9 cellular contexts compared by ENCODE assay signal in the genomic region with DNA sequence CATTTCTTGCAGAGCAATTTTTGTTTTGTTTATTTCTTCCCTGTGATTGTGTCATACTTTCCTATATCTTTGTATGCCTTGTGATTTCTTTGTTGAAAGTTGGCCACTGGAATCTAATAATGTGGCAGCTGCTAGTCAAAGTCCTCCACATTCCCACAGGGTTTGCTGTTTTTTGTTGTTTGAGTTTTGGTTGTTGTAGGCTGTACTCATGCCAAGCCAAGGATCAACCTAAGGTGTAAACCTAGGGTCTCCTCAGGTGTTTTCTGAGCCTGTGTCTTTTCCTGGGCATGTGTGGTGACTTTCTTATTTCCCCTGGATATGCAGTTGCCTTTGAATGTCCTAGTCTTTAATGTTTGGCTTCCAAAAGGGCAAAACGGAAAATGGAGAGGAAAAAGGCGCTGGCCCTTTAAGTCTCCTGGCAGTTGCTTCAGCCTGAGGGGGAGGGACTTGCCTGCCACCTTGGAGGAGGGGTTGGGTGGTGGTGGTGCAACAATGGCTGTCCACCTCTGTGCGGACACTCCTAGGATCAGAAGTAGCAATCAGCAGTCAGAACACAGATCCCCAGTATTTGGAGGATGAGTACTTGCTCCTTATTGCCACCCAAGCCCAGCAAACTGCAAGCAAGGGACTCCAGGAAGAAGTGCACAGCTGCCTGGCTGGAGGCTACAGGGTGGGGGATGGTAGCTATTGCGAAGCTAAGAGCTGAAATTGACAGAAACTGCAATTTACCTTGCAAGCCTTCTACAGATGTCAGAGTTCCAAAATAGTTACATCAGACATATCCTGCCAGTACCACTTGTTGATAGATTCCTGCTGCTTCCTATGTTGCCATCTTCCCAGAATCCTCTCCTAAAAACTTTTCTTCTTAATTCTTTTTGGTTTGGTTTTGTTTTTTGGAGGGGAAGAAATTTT. TPM values are rescaled to one million over a fixed set of nuclear protein-coding genes. Genes with fewer than 3 reads are reported as not detected.
DNase-seq lines count a peak whose midpoint lies in the region; ATAC-seq and TF ChIP-seq lines count a peak whose summit lies in the region.
"Had no signal": no experiment of that assay in that cellular context is flagged by ENCODE, and none has a peak within 500 bp of the region (broad histone marks: within the 10 kb centered on the region; RNA-seq: fewer than 3 reads in every experiment).

No MANE protein-coding gene starts in this region.

- peak; percentile 39 for DNase-seq in AG20443 (ENCODE audit: low spot score)
- DNase-seq in HT-29 (ENCODE audit: low spot score): peak; percentile 77
- DNase-seq in SHP77 treated with DMSO at 0.1 percent for 48 hours (lab: John Stamatoyannopoulos, UW): peak; percentile 13
- DNase-seq in glutamatergic neuron: peak; percentile 48
- DNase-seq in activated CD8-positive, alpha-beta memory T cell treated with anti-CD3 and anti-CD28 coated beads, Interleukin-2, amount 50 U/mL, for 48 hours: no peak

- H3K36me3 ChIP-seq in subcutaneous abdominal adipose tissue (ENCODE audit: control insufficient read depth in 5 of 5, insufficient read depth in 5 of 5, low read length in 5 of 5): no peaks in the 10 kb centered on the region
- H3K36me3 ChIP-seq: heart left ventricle had no signal

- peak overlapping the region; percentile 56 to 83 (median 65) for H3K4me3 ChIP-seq in subcutaneous abdominal adipose tissue (ENCODE audit: low read depth in 1 of 5, low read length in 5 of 5)

- H3K27ac ChIP-seq in subcutaneous abdominal adipose tissue (ENCODE audit: low read depth, low read length): no peak overlapping the region
- H3K27ac ChIP-seq: heart left ventricle had no signal

- H3K9me3 ChIP-seq in subcutaneous abdominal adipose tissue (ENCODE audit: control insufficient read depth in 5 of 5, low read length in 5 of 5): peaks cover 0 to 3% (median 0%) of the 10 kb centered on the region in 5 donors
- H3K9me3 ChIP-seq: heart left ventricle had no signal

- no peak overlapping the region for H3K9ac ChIP-seq in subcutaneous abdominal adipose tissue (ENCODE audit: low read length in 5 of 5)

- ATAC-seq in HG03175 (IDR thresholded peaks at IDR 0.05; ENCODE audit: unreplicated experiment) (no peak), GM19397 (IDR thresholded peaks at IDR 0.05; ENCODE audit: unreplicated experiment) (no peak)

- H3K27me3 ChIP-seq in subcutaneous abdominal adipose tissue (ENCODE audit: control insufficient read depth in 5 of 5, insufficient read depth in 4 of 5, low read length in 5 of 5): peaks cover 0 to 17% (median 12%) of the 10 kb centered on the region in 5 donors

- H3K9me3 Mint-ChIP-seq in glutamatergic neuron (ENCODE audit: unreplicated experiment): peaks cover 5% of the 10 kb centered on the region

- H3K36me3 Mint-ChIP-seq in glutamatergic neuron (ENCODE audit: unreplicated experiment): no peaks in the 10 kb centered on the region

- peaks cover 0 to 11% (median 9%) of the 10 kb centered on the region in 5 donors for H3K4me1 ChIP-seq in subcutaneous abdominal adipose tissue (ENCODE audit: control insufficient read depth in 5 of 5, insufficient read depth in 5 of 5, low read length in 5 of 5)

- no peak for TF ChIP-seq CTCF in glutamatergic neuron (IDR thresholded peaks at IDR 0.05; ENCODE audit: partially characterized antibody, unreplicated experiment)

- peak overlapping the region; percentile 82 for H3K4me3 Mint-ChIP-seq in glutamatergic neuron (ENCODE audit: unreplicated experiment)

- peak overlapping the region; percentile 91 for H3K27ac Mint-ChIP-seq in glutamatergic neuron (ENCODE audit: unreplicated experiment)

- H3K4me1 Mint-ChIP-seq in glutamatergic neuron (ENCODE audit: low read depth, unreplicated experiment): peaks cover 6% of the 10 kb centered on the region

- H3K27me3 Mint-ChIP-seq in glutamatergic neuron (ENCODE audit: unreplicated experiment): no peaks in the 10 kb centered on the region

RNA-seq across cellular contexts. Expression of gene ZNF518A, which starts 5.6 kb away (rescaled TPM):
- total RNA-seq in HT-29 (2014; rRNA removed; shearing (Covaris generic)): 18.0 and 20.0 TPM in 2 replicates
- 39.0 TPM for total RNA-seq in glutamatergic neuron (ENCODE audit: unreplicated experiment)
